In genomic region chr4:94336791-94337190, GRCh38 we compare ENCODE assay signal across 6 cellular contexts. TPM values are rescaled to one million over a fixed set of nuclear protein-coding genes. Genes with fewer than 3 reads are reported as not detected.
"Had no signal": no experiment of that assay in that cellular context is flagged by ENCODE, and none has a peak within 500 bp of the region (broad histone marks: within the 10 kb centered on the region; RNA-seq: fewer than 3 reads in every experiment).

No MANE protein-coding gene starts in this region.

RNA-seq across cellular contexts. Expression of gene HPGDS, which starts 5.8 kb away (rescaled TPM):
- total RNA-seq: HT-29, M059J, OCI-LY7, PC-9, RPMI7951, SJCRH30 had no signal
